In genomic region chr7:116920359-116920758, GRCh38 we compare ENCODE assay signal across 24 cellular contexts. TPM values are rescaled to one million over a fixed set of nuclear protein-coding genes. Genes with fewer than 3 reads are reported as not detected.
DNase-seq lines count a peak whose midpoint lies in the region; ATAC-seq, FAIRE-seq and TF ChIP-seq lines count a peak whose summit lies in the region.
"Had no signal": no experiment of that assay in that cellular context is flagged by ENCODE, and none has a peak within 500 bp of the region (broad histone marks: within the 10 kb centered on the region; RNA-seq: fewer than 3 reads in every experiment).

No MANE protein-coding gene starts in this region.

- intact Hi-C loops in endothelial cell of umbilical vein (cut with micrococcal nuclease), result no loop called here

- no peaks in the 10 kb centered on the region for H3K27me3 ChIP-seq in H9 (ENCODE audit: insufficient read depth, low read length)
- H3K27me3 ChIP-seq in endothelial cell of umbilical vein (ENCODE audit: control insufficient read depth in 2 of 2, insufficient read depth in 2 of 2, low read length in 2 of 2), result no peaks in the 10 kb centered on the region
- H3K27me3 ChIP-seq: BE2C had no signal

- no peak overlapping the region for H3K9ac ChIP-seq in H9 (ENCODE audit: extremely low read depth, insufficient read length, low read length)
- no peak overlapping the region for H3K9ac ChIP-seq in endothelial cell of umbilical vein (replicated peaks; ENCODE audit: extremely low read depth, insufficient read depth, low read length)
- H3K9ac ChIP-seq: GM23248 had no signal

- CTCF ChIA-PET in endothelial cell of umbilical vein (lab: Charles Lee), result interaction anchor here (1.4 kb wide), 1 partner anchor 10 kb away, joined by 5 read pairs; no protein-coding TSS in a partner anchor

- no TSS peak for BruUV-seq in endothelial cell of umbilical vein (replicated peaks; lab: Mats Ljungman, UMichigan)

- H3K27ac Mint-ChIP-seq in H9, result peak overlapping the region in 2 of 3 experiments; percentile 12 to 39; a peak in 1 of 7 replicates
- peak overlapping the region; percentile 95 for H3K27ac Mint-ChIP-seq in T-helper 17 cell
- H3K27ac Mint-ChIP-seq in type B pancreatic cell, result peak overlapping the region; percentile 15
- H3K27ac Mint-ChIP-seq: CD8-positive, alpha-beta memory T cell; HFFc6 had no signal

- no peak overlapping the region for H3K4me3 ChIP-seq in endothelial cell of umbilical vein (replicated peaks in 1 of 3; ENCODE audit: insufficient read depth in 1 of 3, low read depth in 1 of 3, low read length in 3 of 3)
- H3K4me3 ChIP-seq: GM23248 had no signal

- no peak for FAIRE-seq in endothelial cell of umbilical vein (lab: Jason Lieb, UNC)
- FAIRE-seq: A204.1, G401.6, GM12891, GM19239, HTR-8/SVneo had no signal

- H4K91ac ChIP-seq in H9 (ENCODE audit: insufficient read length, low read depth, low read length), result no peak overlapping the region

- H3K4me1 ChIP-seq in H9 (ENCODE audit: insufficient read depth, low read length) (no peaks in the 10 kb centered on the region), endothelial cell of umbilical vein (ENCODE audit: control insufficient read depth, extremely low read depth, insufficient read depth, low read length) (no peaks in the 10 kb centered on the region)
- H3K4me1 ChIP-seq: BE2C had no signal

- TF ChIP-seq CTCF in H9 (conservative IDR thresholded peaks at IDR 0.05) (no peak), endothelial cell of umbilical vein (IDR thresholded peaks at IDR 0.05; ENCODE audit: extremely low read depth in 1 of 2, insufficient read depth in 1 of 2, low read depth in 1 of 2, low read length in 2 of 2) (no peak), type B pancreatic cell (conservative IDR thresholded peaks at IDR 0.05) (no peak)

- H3K27me3 Mint-ChIP-seq in H9 (ENCODE audit: low read depth), result no peaks in the 10 kb centered on the region
- no peaks in the 10 kb centered on the region for H3K27me3 Mint-ChIP-seq in T-helper 17 cell
- no peaks in the 10 kb centered on the region for H3K27me3 Mint-ChIP-seq in type B pancreatic cell
- H3K27me3 Mint-ChIP-seq: CD4-positive, CD25-positive, alpha-beta regulatory T cell; CD8-positive, alpha-beta memory T cell; IgD-negative memory B cell had no signal

- H2BK20ac ChIP-seq in H9 (ENCODE audit: low read depth, low read length, poor library complexity, severe bottlenecking), result no peak overlapping the region

- H3K9me3 Mint-ChIP-seq in H9 (no peaks in the 10 kb centered on the region), type B pancreatic cell (no peaks in the 10 kb centered on the region)
- H3K9me3 Mint-ChIP-seq: CD4-positive, CD25-positive, alpha-beta regulatory T cell; CD8-positive, alpha-beta memory T cell; HFFc6; IgD-negative memory B cell had no signal

- no peaks in the 10 kb centered on the region for H3K79me1 ChIP-seq in H9 (ENCODE audit: insufficient read depth, low read depth, low read length, poor library complexity, severe bottlenecking)

- DNase-seq in H9 (no peak), T-helper 17 cell (no peak), endothelial cell of umbilical vein (ENCODE audit: low read depth, low spot score) (peak; percentile 20), type B pancreatic cell (ENCODE audit: extremely low spot score, unreplicated experiment) (no peak), NCI-H2107 treated with DMSO at 0.1 percent for 48 hours (lab: John Stamatoyannopoulos, UW; ENCODE audit: unreplicated experiment) (no peak), SW480 (ENCODE audit: low spot score) (no peak)
- DNase-seq: ACHN; BE2C; C1 segment of cervical spinal cord; CD4-positive, CD25-positive, alpha-beta regulatory T cell; CD8-positive, alpha-beta memory T cell; COR-L47; DMS 273 treated with DMSO at 0.1 percent for 48 hours; DMS53; GM23248; HCEC 1CT; HFFc6 had no signal

- H3K36me3 Mint-ChIP-seq in H9 (ENCODE audit: insufficient read depth in 1 of 3, low read depth in 3 of 3), result peaks cover 6 to 37% (median 30%) of the 10 kb centered on the region in 3 experiments
- H3K36me3 Mint-ChIP-seq in T-helper 17 cell (ENCODE audit: low read depth), result no peaks in the 10 kb centered on the region
- H3K36me3 Mint-ChIP-seq in type B pancreatic cell, result peaks cover 23% of the 10 kb centered on the region

- no peak overlapping the region for H3K14ac ChIP-seq in H9 (ENCODE audit: insufficient read depth, low read length)

- H3K23me2 ChIP-seq in H9 (ENCODE audit: insufficient read length, low read depth, low read length, poor library complexity, severe bottlenecking), result no peaks in the 10 kb centered on the region

- no peak overlapping the region for H3K56ac ChIP-seq in H9 (ENCODE audit: insufficient read length, low read depth, low read length)

- peaks cover 3 to 18% of the 10 kb centered on the region in 2 experiments for H3K36me3 ChIP-seq in endothelial cell of umbilical vein (ENCODE audit: control insufficient read depth in 2 of 2, extremely low read depth in 1 of 2, insufficient read depth in 2 of 2, low read length in 2 of 2)

- H3K4me2 ChIP-seq in H9 (ENCODE audit: insufficient read depth, insufficient read length, low read length) (no peak overlapping the region), endothelial cell of umbilical vein (ENCODE audit: insufficient read depth, low read length) (no peak overlapping the region)

- H4K20me1 ChIP-seq in H9 (ENCODE audit: control insufficient read depth, insufficient read depth, insufficient read length), result no peaks in the 10 kb centered on the region
- H4K20me1 ChIP-seq in endothelial cell of umbilical vein (replicated peaks; ENCODE audit: control insufficient read depth, extremely low read depth, insufficient read depth, low read length), result no peaks in the 10 kb centered on the region

- H3K9me3 ChIP-seq in H9 (ENCODE audit: control insufficient read depth, low read depth, low read length) (no peaks in the 10 kb centered on the region), T-helper 17 cell (ENCODE audit: control insufficient read depth, low read length, poor library complexity, severe bottlenecking) (no peaks in the 10 kb centered on the region), endothelial cell of umbilical vein (replicated peaks; ENCODE audit: control insufficient read depth, insufficient read depth, low read length) (no peaks in the 10 kb centered on the region)
- H3K9me3 ChIP-seq: BE2C had no signal

- H3K4me3 Mint-ChIP-seq in H9, result no peak overlapping the region
- H3K4me3 Mint-ChIP-seq in T-helper 17 cell, result no peak overlapping the region
- H3K4me3 Mint-ChIP-seq in type B pancreatic cell, result no peak overlapping the region
- H3K4me3 Mint-ChIP-seq: CD4-positive, CD25-positive, alpha-beta regulatory T cell; CD8-positive, alpha-beta memory T cell; HFFc6 had no signal

- H3K23ac ChIP-seq in H9 (ENCODE audit: insufficient read length, low read depth, low read length), result no peak overlapping the region

- H3K79me2 ChIP-seq in H9 (ENCODE audit: insufficient read depth, low read length) (no peaks in the 10 kb centered on the region), endothelial cell of umbilical vein (ENCODE audit: control insufficient read depth, insufficient read depth, low read length) (no peaks in the 10 kb centered on the region)

- H2AFZ ChIP-seq in H9 (ENCODE audit: low read length), result no peak overlapping the region
- no peak overlapping the region for H2AFZ ChIP-seq in endothelial cell of umbilical vein (ENCODE audit: low read depth, low read length)
- H2AFZ ChIP-seq: GM23248 had no signal

- H2AK5ac ChIP-seq in H9 (ENCODE audit: insufficient read length, low read length), result no peak overlapping the region

- H4K8ac ChIP-seq in H9 (replicated peaks; ENCODE audit: insufficient read length, low read depth, low read length), result no peak overlapping the region

- H3T11ph ChIP-seq in H9 (ENCODE audit: low read length), result no peak overlapping the region

- H2BK15ac ChIP-seq in H9 (ENCODE audit: low read depth, low read length), result no peak overlapping the region

- ATAC-seq in T-helper 17 cell (no peak), HG02759 (IDR thresholded peaks at IDR 0.05; ENCODE audit: unreplicated experiment) (no peak)

- H2BK12ac ChIP-seq in H9 (ENCODE audit: insufficient read length, low read depth, low read length), result no peak overlapping the region

- dilution Hi-C loops in endothelial cell of umbilical vein (cut with MboI; ENCODE audit: extremely low pct_ligation_motif_present, low sequenced_read_pairs), result no loop called here

- H2BK5ac ChIP-seq in H9 (ENCODE audit: insufficient read length, low read length), result no peak overlapping the region

- TF ChIP-seq POLR2A in endothelial cell of umbilical vein (IDR thresholded peaks at IDR 0.05; ENCODE audit: low read depth, low read length), result no peak

- H3K4me1 Mint-ChIP-seq in H9, result no peaks in the 10 kb centered on the region
- peaks cover 3% of the 10 kb centered on the region for H3K4me1 Mint-ChIP-seq in T-helper 17 cell
- H3K4me1 Mint-ChIP-seq in type B pancreatic cell (ENCODE audit: unreplicated experiment), result peaks cover 5% of the 10 kb centered on the region
- H3K4me1 Mint-ChIP-seq: IgD-negative memory B cell had no signal

- H4K5ac ChIP-seq in H9 (ENCODE audit: insufficient read length, low read depth, low read length), result no peak overlapping the region

- POLR2A ChIA-PET in endothelial cell of umbilical vein (lab: Charles Lee), result no interaction called here

- H2BK120ac ChIP-seq in H9 (ENCODE audit: low read depth, low read length, poor library complexity, severe bottlenecking), result no peak overlapping the region

- H3K4ac ChIP-seq in H9 (ENCODE audit: low read depth, low read length), result no peak overlapping the region

- no peaks in the 10 kb centered on the region for H3K9me1 ChIP-seq in endothelial cell of umbilical vein (replicated peaks; ENCODE audit: control insufficient read depth, extremely low read depth, insufficient read depth, low read length)

- H3K27ac ChIP-seq in H9 (ENCODE audit: insufficient read length, low read depth, low read length) (no peak overlapping the region), endothelial cell of umbilical vein (ENCODE audit: insufficient read depth, low read depth, low read length) (no peak overlapping the region)
- H3K27ac ChIP-seq: GM23248 had no signal

- H3K18ac ChIP-seq in H9 (ENCODE audit: insufficient read length, low read depth, low read length), result no peak overlapping the region

RNA-seq across cellular contexts. Expression of gene ST7, which starts 32.9 kb away (rescaled TPM):
- total RNA-seq in H9 (2021) (10.9 and 12.9 TPM in 2 replicates), T-helper 17 cell (1 to 10 TPM; 6.1 to 8.0 TPM), endothelial cell of umbilical vein (22.6 and 24.9 TPM in 2 replicates), type B pancreatic cell (ENCODE audit: low replicate concordance) (18.2 and 25.0 TPM in 2 replicates)
- polyA plus RNA-seq in endothelial cell of umbilical vein, result 18.4 and 18.6 TPM in 2 replicates
- polyA plus RNA-seq in endothelial cell of umbilical vein (2011; cell fraction: cytosol; rRNA removed), result 17.6 and 18.5 TPM in 2 replicates
- 33.9 and 35.7 TPM in 2 replicates for polyA plus RNA-seq in endothelial cell of umbilical vein (2011; cell fraction: nucleus; rRNA removed)
- polyA plus RNA-seq in endothelial cell of umbilical vein (2012), result 17.2 and 20.6 TPM in 2 replicates
- polyA minus RNA-seq in endothelial cell of umbilical vein, result 33.8 and 39.2 TPM in 2 replicates
- polyA minus RNA-seq in endothelial cell of umbilical vein (2011; cell fraction: cytosol; rRNA and poly(A)+ RNA removed), result 30.7 TPM
- 75.4 and 81.3 TPM in 2 replicates for polyA minus RNA-seq in endothelial cell of umbilical vein (2011; cell fraction: nucleus; rRNA and poly(A)+ RNA removed)

RNA-seq across cellular contexts. Expression of gene CAPZA2, which starts 58.0 kb away (rescaled TPM):
- 131 and 132 TPM in 2 replicates for total RNA-seq in H9 (2021)
- total RNA-seq in T-helper 17 cell, result 100 to 1,000 TPM in 1 of 2 donors, 10 to 100 TPM in 1; 81.0 to 135 TPM
- total RNA-seq in endothelial cell of umbilical vein, result 343 and 347 TPM in 2 replicates
- 35.4 and 48.1 TPM in 2 replicates for polyA plus RNA-seq in endothelial cell of umbilical vein
- 102 and 116 TPM in 2 replicates for polyA plus RNA-seq in endothelial cell of umbilical vein (2011; cell fraction: cytosol; rRNA removed)
- polyA plus RNA-seq in endothelial cell of umbilical vein (2011; cell fraction: nucleus; rRNA removed), result 83.3 and 105 TPM in 2 replicates
- 180 and 216 TPM in 2 replicates for polyA plus RNA-seq in endothelial cell of umbilical vein (2012)
- polyA minus RNA-seq in endothelial cell of umbilical vein, result 93.1 and 99.7 TPM in 2 replicates
- 29.8 TPM for polyA minus RNA-seq in endothelial cell of umbilical vein (2011; cell fraction: cytosol; rRNA and poly(A)+ RNA removed)
- 176 and 237 TPM in 2 replicates for polyA minus RNA-seq in endothelial cell of umbilical vein (2011; cell fraction: nucleus; rRNA and poly(A)+ RNA removed)
- 167 and 182 TPM in 2 replicates for total RNA-seq in type B pancreatic cell (ENCODE audit: low replicate concordance)

Comparison
In these comparisons a context has a peak if more than half of its experiments do, and no peak if none do; other contexts are left out.
1. H3K27ac Mint-ChIP-seq: peak in every context shown above with its lines; median percentile 95 in T-helper 17 cell; 26 in H9; 15 in type B pancreatic cell.